Comparison of ENCODE assay signal across 1 cellular context in the genomic region with DNA sequence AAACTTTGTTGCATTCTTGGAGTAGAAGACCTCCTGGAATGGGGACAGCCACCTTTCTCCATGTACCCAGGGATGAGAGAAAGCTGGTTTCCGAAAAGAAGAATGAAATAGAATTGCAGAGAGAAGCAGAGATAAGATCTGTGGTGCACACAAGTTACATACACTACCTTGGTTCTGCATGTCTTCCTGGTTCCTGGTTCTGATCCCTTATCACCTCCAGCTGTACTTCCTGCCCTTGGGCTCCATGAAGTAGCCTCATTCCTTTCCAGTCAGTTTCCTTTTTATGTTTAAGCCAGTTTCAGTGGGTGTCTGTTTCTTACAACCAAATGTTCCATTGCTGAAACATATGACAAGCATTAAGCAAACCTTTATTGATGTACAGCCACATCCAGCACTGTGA.
TF ChIP-seq lines count a peak whose summit lies in the region.

No MANE protein-coding gene starts in this region.

TF ChIP-seq in K562, 482 proteins besides CTCF, POLR2A, EP300 and RAD21 (continued from another document):
- TF ChIP-seq, protein P1, sequence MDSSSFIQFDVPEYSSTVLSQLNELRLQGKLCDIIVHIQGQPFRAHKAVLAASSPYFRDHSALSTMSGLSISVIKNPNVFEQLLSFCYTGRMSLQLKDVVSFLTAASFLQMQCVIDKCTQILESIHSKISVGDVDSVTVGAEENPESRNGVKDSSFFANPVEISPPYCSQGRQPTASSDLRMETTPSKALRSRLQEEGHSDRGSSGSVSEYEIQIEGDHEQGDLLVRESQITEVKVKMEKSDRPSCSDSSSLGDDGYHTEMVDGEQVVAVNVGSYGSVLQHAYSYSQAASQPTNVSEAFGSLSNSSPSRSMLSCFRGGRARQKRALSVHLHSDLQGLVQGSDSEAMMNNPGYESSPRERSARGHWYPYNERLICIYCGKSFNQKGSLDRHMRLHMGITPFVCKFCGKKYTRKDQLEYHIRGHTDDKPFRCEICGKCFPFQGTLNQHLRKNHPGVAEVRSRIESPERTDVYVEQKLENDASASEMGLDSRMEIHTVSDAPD (CRISPR knock-in tag; IDR thresholded peaks at IDR 0.05), result no peak
- TF ChIP-seq RBBP5 (IDR thresholded peaks at IDR 0.05; ENCODE audit: borderline replicate concordance, insufficient read depth, low read length, poor library complexity, severe bottlenecking) (no peak), ZNF778 (CRISPR knock-in tag; IDR thresholded peaks at IDR 0.05) (no peak)
- TF ChIP-seq, protein P2, sequence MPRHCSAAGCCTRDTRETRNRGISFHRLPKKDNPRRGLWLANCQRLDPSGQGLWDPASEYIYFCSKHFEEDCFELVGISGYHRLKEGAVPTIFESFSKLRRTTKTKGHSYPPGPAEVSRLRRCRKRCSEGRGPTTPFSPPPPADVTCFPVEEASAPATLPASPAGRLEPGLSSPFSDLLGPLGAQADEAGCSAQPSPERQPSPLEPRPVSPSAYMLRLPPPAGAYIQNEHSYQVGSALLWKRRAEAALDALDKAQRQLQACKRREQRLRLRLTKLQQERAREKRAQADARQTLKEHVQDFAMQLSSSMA (CRISPR knock-in tag; IDR thresholded peaks at IDR 0.05), result no peak
